ENCODE assay signal across 7 cellular contexts in genomic region chr13:102395939-102396338, GRCh38.
"Had no signal": no experiment of that assay in that cellular context is flagged by ENCODE, and none has a peak within 500 bp of the region (broad histone marks: within the 10 kb centered on the region; RNA-seq: fewer than 3 reads in every experiment).

No MANE protein-coding gene starts in this region.

- H3K36me3 ChIP-seq: pancreas, thoracic aorta had no signal

- H3K9me3 Mint-ChIP-seq: endodermal cell had no signal

- H3K9me3 ChIP-seq: pancreas, thoracic aorta had no signal

- ATAC-seq: pancreas had no signal

- H3K27ac ChIP-seq: pancreas had no signal

- DNase-seq: activated T-cell treated with anti-CD3 and anti-CD28 coated beads, Interleukin-2, amount 50 U/mL, for 1 hour; endodermal cell; mesendoderm; pancreas; stimulated activated CD4-positive, alpha-beta T cell treated with anti-CD3 and anti-CD28 coated beads, Interleukin-1b, Interleukin-23, amount 100 ng/mL, for 48 hours; T-helper 2 cell had no signal

- H3K27me3 ChIP-seq: pancreas had no signal
